21 cellular contexts compared by ENCODE assay signal in the genomic region with DNA sequence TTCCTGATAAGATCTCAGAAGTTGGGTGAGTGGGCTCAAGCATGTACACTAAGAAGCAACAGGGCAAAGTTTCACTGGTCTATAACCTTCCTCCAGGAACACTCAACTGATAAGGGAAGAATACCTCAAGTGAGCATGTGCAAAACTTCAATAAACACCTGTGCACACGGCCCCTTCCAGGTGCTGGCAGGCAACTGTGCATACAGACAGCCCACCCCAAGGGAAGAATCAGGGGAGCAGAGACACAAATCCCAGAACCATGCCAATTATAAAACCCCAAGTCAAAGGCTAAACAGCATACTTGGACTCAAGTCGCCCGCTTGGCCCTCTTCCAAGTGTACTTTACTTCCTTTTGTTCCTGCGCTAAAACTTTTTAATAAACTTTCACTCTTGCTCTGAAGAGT.
DNase-seq lines count a peak whose midpoint lies in the region.
"Had no signal": no experiment of that assay in that cellular context is flagged by ENCODE, and none has a peak within 500 bp of the region (broad histone marks: within the 10 kb centered on the region; RNA-seq: fewer than 3 reads in every experiment).

No MANE protein-coding gene starts in this region.

- H3K27ac Mint-ChIP-seq in activated naive CD4-positive, alpha-beta T cell treated with anti-CD3 and anti-CD28 coated beads, Interleukin-2, amount 50 U/mL, for 24 hours: peak overlapping the region; percentile 17

- H3K27me3 ChIP-seq in mucosa of rectum (ENCODE audit: control insufficient read depth in 2 of 2, insufficient read depth in 2 of 2, low read length in 2 of 2): no peaks in the 10 kb centered on the region
- H3K27me3 ChIP-seq: ascending aorta had no signal

- no peaks in the 10 kb centered on the region for H3K9me3 ChIP-seq in mucosa of rectum (ENCODE audit: control insufficient read depth in 2 of 2, low read length in 2 of 2)
- H3K9me3 ChIP-seq: ascending aorta, left ventricle myocardium inferior had no signal

- no peak for DNase-seq in activated naive CD4-positive, alpha-beta T cell (lab: John Stamatoyannopoulos, UW)
- DNase-seq in HuH-7.5 (ENCODE audit: low spot score): no peak
- DNase-seq in cerebellar cortex (ENCODE audit: low spot score): no peak
- no peak for DNase-seq in NCI-H2227 treated with DMSO at 0.1 percent for 48 hours (lab: John Stamatoyannopoulos, UW)
- no peak for DNase-seq in SW480 (ENCODE audit: low spot score)
- DNase-seq: activated CD4-positive, alpha-beta T cell treated with anti-CD3 and anti-CD28 coated beads for 1 hour; activated gamma-delta T cell; foreskin melanocyte; left ventricle myocardium inferior; MM.1S; naive B cell; NCI-H187 treated with DMSO at 0.1 percent for 48 hours; NCI-H524 treated with DMSO at 0.1 percent for 48 hours; posterior cingulate gyrus; T-helper 9 cell; trophoblast cell had no signal

- H3K36me3 ChIP-seq in mucosa of rectum (ENCODE audit: control insufficient read depth in 2 of 2, insufficient read depth in 2 of 2, low read length in 2 of 2): no peaks in the 10 kb centered on the region
- H3K36me3 ChIP-seq: ascending aorta, left ventricle myocardium inferior had no signal

- H3K36me3 Mint-ChIP-seq in activated naive CD4-positive, alpha-beta T cell treated with anti-CD3 and anti-CD28 coated beads, Interleukin-2, amount 50 U/mL, for 24 hours: peaks cover 2% of the 10 kb centered on the region
- H3K36me3 Mint-ChIP-seq: naive B cell had no signal

- H3K4me1 ChIP-seq in mucosa of rectum (ENCODE audit: control insufficient read depth in 2 of 2, insufficient read depth in 2 of 2, low read length in 2 of 2): peaks cover 44 to 55% of the 10 kb centered on the region in 2 donors

- no peaks in the 10 kb centered on the region for H3K9me3 Mint-ChIP-seq in activated naive CD4-positive, alpha-beta T cell treated with anti-CD3 and anti-CD28 coated beads, Interleukin-2, amount 50 U/mL, for 24 hours

- H3K9ac ChIP-seq in mucosa of rectum (ENCODE audit: low read depth in 1 of 2, low read length in 2 of 2): no peak overlapping the region

- no peak overlapping the region for H3K4me3 Mint-ChIP-seq in activated naive CD4-positive, alpha-beta T cell treated with anti-CD3 and anti-CD28 coated beads, Interleukin-2, amount 50 U/mL, for 24 hours

- peak overlapping the region; percentile 28 to 37 for H3K4me3 ChIP-seq in mucosa of rectum (ENCODE audit: low read length in 2 of 2)
- H3K4me3 ChIP-seq: ascending aorta, left ventricle myocardium inferior, skin epidermis had no signal

- H3K27ac ChIP-seq in cingulate gyrus (ENCODE audit: low read depth, low read length) (peak overlapping the region; percentile 98), mucosa of rectum (ENCODE audit: low read depth in 2 of 2, low read length in 2 of 2) (peak overlapping the region; percentile 67 to 72)
- H3K27ac ChIP-seq: ascending aorta, left ventricle myocardium inferior had no signal

- H3K4me1 Mint-ChIP-seq in activated naive CD4-positive, alpha-beta T cell treated with anti-CD3 and anti-CD28 coated beads, Interleukin-2, amount 50 U/mL, for 24 hours: peaks cover 32% of the 10 kb centered on the region

- no peaks in the 10 kb centered on the region for H3K27me3 Mint-ChIP-seq in activated naive CD4-positive, alpha-beta T cell treated with anti-CD3 and anti-CD28 coated beads, Interleukin-2, amount 50 U/mL, for 24 hours
